ENCODE assay signal across 1 cellular context in the genomic region with DNA sequence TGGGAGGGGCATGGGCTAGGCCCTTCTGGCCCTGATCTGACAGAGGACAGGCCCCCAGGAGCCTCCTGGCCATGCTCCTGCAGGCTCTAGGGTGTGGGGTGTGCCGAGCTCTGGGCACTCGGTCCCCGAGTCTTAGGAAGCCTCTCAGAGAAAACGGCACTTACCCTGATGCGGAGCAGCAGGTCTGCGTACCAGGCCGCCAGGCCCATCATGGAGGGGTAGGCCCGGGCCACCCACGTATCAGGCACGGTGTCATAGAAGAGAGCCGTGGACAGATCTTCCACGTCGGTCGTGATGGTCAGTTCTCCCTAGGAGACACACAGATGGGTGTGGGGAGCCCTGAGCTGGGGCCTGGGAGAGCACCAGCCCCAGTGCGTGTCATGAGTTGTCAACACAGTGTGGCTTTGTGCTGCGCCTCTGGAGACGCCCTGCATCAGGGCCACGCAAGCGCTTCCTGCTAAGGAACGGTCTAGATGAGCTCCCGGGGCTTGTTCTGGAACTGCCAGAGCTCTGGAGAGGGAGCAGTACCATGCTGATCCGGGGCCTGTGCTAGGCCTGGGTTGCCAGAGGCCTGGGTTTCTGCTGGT.
TF ChIP-seq lines count a peak whose summit lies in the region.

No MANE protein-coding gene starts in this region.

TF ChIP-seq in HepG2, 621 proteins besides CTCF, POLR2A, EP300 and RAD21 (continued from another document):
- TF ChIP-seq ZNF687 (CRISPR knock-in tag; IDR thresholded peaks at IDR 0.05) (no peak), ZEB1 (IDR thresholded peaks at IDR 0.05; ENCODE audit: insufficient replicate concordance, low read depth) (no peak), AGO2 (optimal IDR thresholded peaks at IDR 0.05; ENCODE audit: low read depth, low read length) (peak; percentile 53), ZNF616 (CRISPR knock-in tag; IDR thresholded peaks at IDR 0.05; ENCODE audit: low read depth) (no peak)
